In the genomic region with DNA sequence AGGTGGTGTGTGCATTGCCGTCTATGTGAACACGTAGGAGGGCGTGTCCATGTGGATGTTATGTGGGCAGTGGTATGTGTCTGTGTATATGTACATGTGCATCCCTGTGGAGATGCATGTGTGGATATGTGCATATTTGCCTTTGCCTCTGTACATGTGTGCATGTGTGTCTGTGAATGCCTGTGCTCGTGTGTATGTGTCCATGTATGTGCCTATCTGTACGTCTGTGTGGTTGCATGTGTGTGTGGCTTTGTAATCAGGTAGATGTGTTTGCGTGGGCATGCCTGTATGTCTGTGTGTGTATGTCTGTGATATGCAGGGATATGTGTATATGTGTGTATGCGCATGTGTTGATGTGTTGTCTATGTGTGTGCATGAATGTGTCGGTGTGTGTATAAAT, we compare ENCODE assay signal across 23 cellular contexts. TPM values are rescaled to one million over a fixed set of nuclear protein-coding genes. Genes with fewer than 3 reads are reported as not detected.
DNase-seq lines count a peak whose midpoint lies in the region; ATAC-seq and TF ChIP-seq lines count a peak whose summit lies in the region.
"Had no signal": no experiment of that assay in that cellular context is flagged by ENCODE, and none has a peak within 500 bp of the region (broad histone marks: within the 10 kb centered on the region; RNA-seq: fewer than 3 reads in every experiment).

No MANE protein-coding gene starts in this region.

- H4K8ac ChIP-seq in IMR-90 (ENCODE audit: low read depth in 2 of 2, low read length in 2 of 2) = no peak overlapping the region

- H3K9me3 ChIP-seq in IMR-90 (ENCODE audit: control insufficient read depth, insufficient read depth, low read length) (no peaks in the 10 kb centered on the region), A673 (ENCODE audit: low read depth, low read length, poor library complexity, severe bottlenecking) (no peaks in the 10 kb centered on the region)
- H3K9me3 ChIP-seq: Caco-2 had no signal

- H2AFZ ChIP-seq in IMR-90 (replicated peaks; ENCODE audit: low read length, poor library complexity) = peak overlapping the region; percentile 65
- H2AFZ ChIP-seq: GM23248 had no signal

- in situ Hi-C loops in IMR-90 (cut with MboI; ENCODE audit: low sequenced_read_pairs) = no loop called here

- no peak for TF ChIP-seq CTCF in IMR-90 (conservative IDR thresholded peaks at IDR 0.05; ENCODE audit: low read depth, low read length)
- TF ChIP-seq CTCF in endothelial cell (IDR thresholded peaks at IDR 0.05; ENCODE audit: unreplicated experiment) = no peak
- no peak for TF ChIP-seq CTCF in type B pancreatic cell (conservative IDR thresholded peaks at IDR 0.05)
- no peak for TF ChIP-seq CTCF in A673 (conservative IDR thresholded peaks at IDR 0.05; ENCODE audit: low read depth, low read length)

- no peak overlapping the region for H2AK9ac ChIP-seq in IMR-90 (replicated peaks; ENCODE audit: low read depth, low read length, poor library complexity)

- intact Hi-C loops in IMR-90 (cut with micrococcal nuclease) (no loop called here), A673 (cut with micrococcal nuclease; ENCODE audit: unreplicated experiment) (no loop called here)

- CTCF ChIA-PET in IMR-90 (lab: Yijun Ruan, JAX) = no interaction called here
- CTCF ChIA-PET in A673 (lab: Charles Lee) = no interaction called here

- H3K4me3 ChIP-seq in IMR-90 (ENCODE audit: insufficient read depth, low read depth, low read length) (no peak overlapping the region), A673 (ENCODE audit: low read depth, low read length, poor library complexity, severe bottlenecking) (no peak overlapping the region)
- H3K4me3 ChIP-seq: GM12878, GM23248 had no signal

- POLR2A ChIA-PET in IMR-90 (lab: Charles Lee; ENCODE audit: unreplicated experiment) (no interaction called here), A673 (lab: Charles Lee; ENCODE audit: low non-redundant PET) (no interaction called here)

- no peak overlapping the region for H2BK15ac ChIP-seq in IMR-90 (ENCODE audit: low read depth, low read length)

- BruUV-seq in IMR-90 (replicated peaks; lab: Mats Ljungman, UMichigan) (no TSS peak), A673 (replicated peaks; lab: Mats Ljungman, UMichigan) (no TSS peak)

- H3K23ac ChIP-seq in IMR-90 (ENCODE audit: low read depth, low read length) = no peak overlapping the region

- H3K9ac ChIP-seq in IMR-90 (ENCODE audit: low read depth, low read length) = no peak overlapping the region
- H3K9ac ChIP-seq: GM23248 had no signal

- H3K4ac ChIP-seq in IMR-90 (ENCODE audit: low read depth, low read length) = no peak overlapping the region

- TF ChIP-seq POLR2A in IMR-90 (IDR thresholded peaks at IDR 0.05; ENCODE audit: low read depth, low read length) = no peak

- H3K56ac ChIP-seq in IMR-90 (ENCODE audit: extremely low read depth, insufficient read depth, low read length) = no peak overlapping the region

- H2BK120ac ChIP-seq in IMR-90 (ENCODE audit: low read depth, low read length) = no peak overlapping the region

- WGBS in IMR-90 (ENCODE audit: extremely low coverage in 2 of 2, insufficient read length in 1 of 2), 2 experiments = 70% methylated on average over 5 of the region's 8 CpGs; no CpG with 5 or more reads in 1 of the 2 experiments

- H4K5ac ChIP-seq in IMR-90 (ENCODE audit: low read depth, low read length) = no peak overlapping the region

- ATAC-seq in IMR-90 (ENCODE audit: low read depth) (no peak), HG03342 (IDR thresholded peaks at IDR 0.05; ENCODE audit: unreplicated experiment) (no peak)
- ATAC-seq: GM12878, PC-3 had no signal

- H3K27ac ChIP-seq in IMR-90 (ENCODE audit: insufficient read depth, low read length) (no peak overlapping the region), A673 (ENCODE audit: low read depth, low read length, poor library complexity, severe bottlenecking) (no peak overlapping the region)
- H3K27ac ChIP-seq: GM23248, HL-60 had no signal

- H3K36me3 ChIP-seq in IMR-90 (ENCODE audit: control insufficient read depth, insufficient read depth, low read length) (no peaks in the 10 kb centered on the region), A673 (ENCODE audit: insufficient read depth, low read length, poor library complexity, severe bottlenecking) (no peaks in the 10 kb centered on the region)

- H3K4me1 ChIP-seq in IMR-90 (ENCODE audit: control insufficient read depth, insufficient read depth, low read length) (no peaks in the 10 kb centered on the region), A673 (ENCODE audit: insufficient read depth, low read length, poor library complexity, severe bottlenecking) (no peaks in the 10 kb centered on the region)
- H3K4me1 ChIP-seq: Caco-2 had no signal

- H3K4me1 Mint-ChIP-seq in activated T-cell treated with anti-CD3 and anti-CD28 coated beads, Interleukin-2, amount 50 U/mL, for 24 hours (ENCODE audit: low read depth) = no peaks in the 10 kb centered on the region
- H3K4me1 Mint-ChIP-seq in endothelial cell (ENCODE audit: unreplicated experiment) (peaks cover 68% of the 10 kb centered on the region), type B pancreatic cell (ENCODE audit: unreplicated experiment) (no peaks in the 10 kb centered on the region)

- no peaks in the 10 kb centered on the region for H3K9me1 ChIP-seq in IMR-90 (ENCODE audit: insufficient read depth, low read length)

- DNase-seq in activated T-cell treated with anti-CD3 and anti-CD28 coated beads, Interleukin-2, amount 50 U/mL, for 24 hours = peak; percentile 11
- no peak for DNase-seq in activated T-cell treated with anti-CD3 and anti-CD28 coated beads, Interleukin-2, amount 50 U/mL, for 48 hours
- no peak for DNase-seq in IMR-90
- DNase-seq in endothelial cell (ENCODE audit: low spot score) = no peak
- peak; percentile 7 for DNase-seq in type B pancreatic cell (ENCODE audit: extremely low spot score, unreplicated experiment)
- DNase-seq in AG08395 (ENCODE audit: low spot score) = no peak
- DNase-seq in A673 (ENCODE audit: low spot score) = no peak
- DNase-seq: CD4-positive, alpha-beta T cell; EL; GM23248; MM.1S; NCI-H1092; NCI-H1436 treated with DMSO at 0.1 percent for 48 hours; NCI-H2029; NCI-H345; NCI-H524 treated with DMSO at 0.1 percent for 48 hours; PC-3; RPMI8226; SIG-M5 had no signal

- H3K14ac ChIP-seq in IMR-90 (replicated peaks; ENCODE audit: low read depth, low read length) = no peak overlapping the region

- H3K4me3 Mint-ChIP-seq in activated T-cell treated with anti-CD3 and anti-CD28 coated beads, Interleukin-2, amount 50 U/mL, for 24 hours = no peak overlapping the region
- H3K4me3 Mint-ChIP-seq in endothelial cell (ENCODE audit: unreplicated experiment) (no peak overlapping the region), type B pancreatic cell (no peak overlapping the region)
- H3K4me3 Mint-ChIP-seq: CD4-positive, alpha-beta T cell had no signal

- no peak overlapping the region for H3K4me2 ChIP-seq in IMR-90 (ENCODE audit: low read depth, low read length)

- H4K20me1 ChIP-seq in IMR-90 (ENCODE audit: insufficient read depth, low read length) = no peaks in the 10 kb centered on the region; the same call in 1 of the 2 replicates

- H2BK20ac ChIP-seq in IMR-90 (ENCODE audit: low read depth, low read length) = no peak overlapping the region

- H3K79me1 ChIP-seq in IMR-90 (ENCODE audit: low read depth in 1 of 2, low read length in 2 of 2) = no peaks in the 10 kb centered on the region

- no peaks in the 10 kb centered on the region for H3K9me3 Mint-ChIP-seq in activated T-cell treated with anti-CD3 and anti-CD28 coated beads, Interleukin-2, amount 50 U/mL, for 24 hours
- H3K9me3 Mint-ChIP-seq in endothelial cell (ENCODE audit: unreplicated experiment) (no peaks in the 10 kb centered on the region), type B pancreatic cell (no peaks in the 10 kb centered on the region)
- H3K9me3 Mint-ChIP-seq: CD4-positive, alpha-beta T cell had no signal

- peaks cover 18% of the 10 kb centered on the region for H3K27me3 ChIP-seq in IMR-90 (ENCODE audit: control insufficient read depth, insufficient read depth, low read length)
- H3K27me3 ChIP-seq in A673 (replicated peaks; ENCODE audit: insufficient read depth, low read depth, low read length, poor library complexity) = no peaks in the 10 kb centered on the region

- H3K18ac ChIP-seq in IMR-90 (ENCODE audit: low read depth, low read length) = no peak overlapping the region

- H3K27ac Mint-ChIP-seq in activated T-cell treated with anti-CD3 and anti-CD28 coated beads, Interleukin-2, amount 50 U/mL, for 24 hours = no peak overlapping the region
- H3K27ac Mint-ChIP-seq in endothelial cell (ENCODE audit: unreplicated experiment) (peak overlapping the region; percentile 30), type B pancreatic cell (no peak overlapping the region)
- H3K27ac Mint-ChIP-seq: CD4-positive, alpha-beta T cell had no signal

- dilution Hi-C loops in IMR-90 (cut with HindIII; ENCODE audit: low sequenced_read_pairs, unreplicated experiment) = no loop called here

- H3K27me3 Mint-ChIP-seq in activated T-cell treated with anti-CD3 and anti-CD28 coated beads, Interleukin-2, amount 50 U/mL, for 24 hours = no peaks in the 10 kb centered on the region
- H3K27me3 Mint-ChIP-seq in endothelial cell (ENCODE audit: unreplicated experiment) (peaks cover 3% of the 10 kb centered on the region), type B pancreatic cell (no peaks in the 10 kb centered on the region)
- H3K27me3 Mint-ChIP-seq: CD4-positive, alpha-beta T cell had no signal

- H2BK5ac ChIP-seq in IMR-90 (ENCODE audit: low read depth, low read length, poor library complexity, severe bottlenecking) = no peak overlapping the region

- H2AK5ac ChIP-seq in IMR-90 (ENCODE audit: low read depth, low read length) = no peak overlapping the region

- no peak for TF ChIP-seq RAD21 in IMR-90 (IDR thresholded peaks at IDR 0.05; ENCODE audit: low read length)

- no peak overlapping the region for H4K91ac ChIP-seq in IMR-90 (ENCODE audit: insufficient read depth, low read depth, low read length)

- H3K36me3 Mint-ChIP-seq in activated T-cell treated with anti-CD3 and anti-CD28 coated beads, Interleukin-2, amount 50 U/mL, for 24 hours (ENCODE audit: low read depth) = no peaks in the 10 kb centered on the region
- H3K36me3 Mint-ChIP-seq in endothelial cell (ENCODE audit: low read depth, unreplicated experiment) (peaks cover 12% of the 10 kb centered on the region), type B pancreatic cell (no peaks in the 10 kb centered on the region)

TF ChIP-seq in IMR-90, 13 proteins besides CTCF, POLR2A, EP300 and RAD21 (continues in another document):
- TF ChIP-seq MXI1 (IDR thresholded peaks at IDR 0.05; ENCODE audit: borderline replicate concordance, low read depth, low read length) (no peak), MAFK (IDR thresholded peaks at IDR 0.05; ENCODE audit: low read depth, low read length) (no peak), NFE2L2 (IDR thresholded peaks at IDR 0.05; ENCODE audit: low read depth, low read length) (no peak), BHLHE40 (IDR thresholded peaks at IDR 0.05; ENCODE audit: low read depth, low read length) (no peak), CHD1 (IDR thresholded peaks at IDR 0.05; ENCODE audit: low read depth, low read length) (no peak)

RNA-seq across cellular contexts. Expression of gene ADCY1, which starts 19.7 kb away (rescaled TPM):
- total RNA-seq in IMR-90 (2012; rRNA removed) (0.18 and 0.28 TPM in 2 replicates), endothelial cell (ENCODE audit: unreplicated experiment) (50.7 TPM), type B pancreatic cell (ENCODE audit: low replicate concordance) (19.0 and 25.1 TPM in 2 replicates), A673 (2021) (0.71 and 0.98 TPM in 2 replicates)
- 0.24 and 0.30 TPM in 2 replicates for polyA plus RNA-seq in IMR-90 (2012; rRNA removed)
- polyA plus RNA-seq in IMR-90 (2012; cell fraction: cytosol; rRNA removed) = 0.19 and 0.30 TPM in 2 replicates
- polyA plus RNA-seq in IMR-90 (2012; cell fraction: nucleus; rRNA removed; ENCODE audit: low replicate concordance) = 0.05 and 0.11 TPM in 2 replicates
- polyA plus RNA-seq: GM23248 had no signal

Comparison
In these comparisons a context has a peak if more than half of its experiments do, and no peak if none do; other contexts are left out.
1. DNase-seq: peak in activated T-cell treated with anti-CD3 and anti-CD28 coated beads, Interleukin-2, amount 50 U/mL, for 24 hours (single experiment) and type B pancreatic cell (single experiment); none in activated T-cell treated with anti-CD3 and anti-CD28 coated beads, Interleukin-2, amount 50 U/mL, for 48 hours (0 of 2), IMR-90 (single experiment), endothelial cell (single experiment), AG08395 (single experiment) and A673 (single experiment).
2. RNA of gene ADCY1, which starts 19.7 kb away (total RNA-seq): 50.7 TPM in endothelial cell (single experiment) and 19.0 to 25.1 TPM in type B pancreatic cell; 0.71 to 0.98 TPM in A673 and 0.18 to 0.28 TPM in IMR-90; every median in the first group is over 10 times any median in the second.